Comparison of ENCODE assay signal across 1 cellular context in the genomic region with DNA sequence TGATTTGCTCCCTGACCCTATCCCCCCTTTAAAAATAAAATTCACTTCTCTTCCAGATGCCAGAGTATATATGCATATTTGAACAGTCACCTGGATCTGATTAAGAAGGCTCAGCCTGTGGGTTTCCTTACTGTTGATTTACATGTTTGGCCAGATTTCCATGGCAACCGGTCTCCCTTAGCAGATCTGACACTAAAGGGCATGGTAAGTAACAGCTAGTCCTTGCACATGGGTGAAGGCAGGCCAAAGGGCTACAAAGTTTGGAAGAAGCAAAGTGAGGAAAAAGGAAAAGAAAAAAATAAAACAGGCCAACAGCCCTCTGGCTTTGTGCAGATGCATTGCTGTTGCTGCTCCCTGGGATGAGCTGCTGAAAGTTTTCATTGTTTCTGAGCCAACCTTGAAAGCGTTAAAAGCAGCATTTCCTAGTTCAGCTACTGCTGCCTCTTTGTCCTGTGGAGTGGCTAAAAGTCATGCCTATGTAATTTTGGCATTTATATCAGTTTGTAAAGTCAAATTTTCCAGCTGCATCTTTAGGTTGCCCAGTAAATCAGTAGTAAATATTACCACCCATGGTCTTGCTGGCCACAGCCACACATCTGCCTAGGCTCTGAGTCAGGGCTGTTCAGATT.
TF ChIP-seq lines count a peak whose summit lies in the region.

No MANE protein-coding gene starts in this region.

TF ChIP-seq in HepG2, 621 proteins besides CTCF, POLR2A, EP300 and RAD21 (continued from another document and continues in another):
- TF ChIP-seq AFF4 (CRISPR knock-in tag; IDR thresholded peaks at IDR 0.05) (no peak), STAT5B (CRISPR knock-in tag; IDR thresholded peaks at IDR 0.05) (no peak), ZNF232 (CRISPR knock-in tag; IDR thresholded peaks at IDR 0.05; ENCODE audit: borderline replicate concordance) (no peak), ZNF569 (CRISPR knock-in tag; IDR thresholded peaks at IDR 0.05; ENCODE audit: borderline replicate concordance) (no peak), ZNF552 (CRISPR knock-in tag; IDR thresholded peaks at IDR 0.05; ENCODE audit: borderline replicate concordance) (no peak), ZNF562 (CRISPR knock-in tag; IDR thresholded peaks at IDR 0.05; ENCODE audit: borderline replicate concordance) (no peak), ZNF7 (CRISPR knock-in tag; IDR thresholded peaks at IDR 0.05) (peak; percentile 15; the same call in 1 of the 2 replicates), HDAC1 (CRISPR knock-in tag; IDR thresholded peaks at IDR 0.05) (0 out of 2 replicates have a peak, but pooled peaks have one; percentile 22), XRCC5 (optimal IDR thresholded peaks at IDR 0.05; ENCODE audit: low read length) (no peak), RFX3 (CRISPR knock-in tag; IDR thresholded peaks at IDR 0.05) (peak; percentile 71), MEIS1 (CRISPR knock-in tag; IDR thresholded peaks at IDR 0.05; ENCODE audit: borderline replicate concordance) (no peak), PAXIP1 (CRISPR knock-in tag; conservative IDR thresholded peaks at IDR 0.05) (no peak), ZNF672 (CRISPR knock-in tag; IDR thresholded peaks at IDR 0.05) (no peak), HMG20B (CRISPR knock-in tag; conservative IDR thresholded peaks at IDR 0.05) (no peak), ZNF382 (CRISPR knock-in tag; IDR thresholded peaks at IDR 0.05; ENCODE audit: borderline replicate concordance) (no peak), KLF15 (CRISPR knock-in tag; IDR thresholded peaks at IDR 0.05; ENCODE audit: borderline replicate concordance) (no peak), HBP1 (CRISPR knock-in tag; IDR thresholded peaks at IDR 0.05; ENCODE audit: low read depth) (no peak), PHF21A (CRISPR knock-in tag; IDR thresholded peaks at IDR 0.05) (no peak), ZNF780A (CRISPR knock-in tag; IDR thresholded peaks at IDR 0.05) (no peak), CEBPG (CRISPR knock-in tag; IDR thresholded peaks at IDR 0.05) (no peak), ARID2 (CRISPR knock-in tag; IDR thresholded peaks at IDR 0.05; ENCODE audit: borderline replicate concordance) (no peak), ZNF619 (CRISPR knock-in tag; IDR thresholded peaks at IDR 0.05) (no peak)
- TF ChIP-seq, protein P1, sequence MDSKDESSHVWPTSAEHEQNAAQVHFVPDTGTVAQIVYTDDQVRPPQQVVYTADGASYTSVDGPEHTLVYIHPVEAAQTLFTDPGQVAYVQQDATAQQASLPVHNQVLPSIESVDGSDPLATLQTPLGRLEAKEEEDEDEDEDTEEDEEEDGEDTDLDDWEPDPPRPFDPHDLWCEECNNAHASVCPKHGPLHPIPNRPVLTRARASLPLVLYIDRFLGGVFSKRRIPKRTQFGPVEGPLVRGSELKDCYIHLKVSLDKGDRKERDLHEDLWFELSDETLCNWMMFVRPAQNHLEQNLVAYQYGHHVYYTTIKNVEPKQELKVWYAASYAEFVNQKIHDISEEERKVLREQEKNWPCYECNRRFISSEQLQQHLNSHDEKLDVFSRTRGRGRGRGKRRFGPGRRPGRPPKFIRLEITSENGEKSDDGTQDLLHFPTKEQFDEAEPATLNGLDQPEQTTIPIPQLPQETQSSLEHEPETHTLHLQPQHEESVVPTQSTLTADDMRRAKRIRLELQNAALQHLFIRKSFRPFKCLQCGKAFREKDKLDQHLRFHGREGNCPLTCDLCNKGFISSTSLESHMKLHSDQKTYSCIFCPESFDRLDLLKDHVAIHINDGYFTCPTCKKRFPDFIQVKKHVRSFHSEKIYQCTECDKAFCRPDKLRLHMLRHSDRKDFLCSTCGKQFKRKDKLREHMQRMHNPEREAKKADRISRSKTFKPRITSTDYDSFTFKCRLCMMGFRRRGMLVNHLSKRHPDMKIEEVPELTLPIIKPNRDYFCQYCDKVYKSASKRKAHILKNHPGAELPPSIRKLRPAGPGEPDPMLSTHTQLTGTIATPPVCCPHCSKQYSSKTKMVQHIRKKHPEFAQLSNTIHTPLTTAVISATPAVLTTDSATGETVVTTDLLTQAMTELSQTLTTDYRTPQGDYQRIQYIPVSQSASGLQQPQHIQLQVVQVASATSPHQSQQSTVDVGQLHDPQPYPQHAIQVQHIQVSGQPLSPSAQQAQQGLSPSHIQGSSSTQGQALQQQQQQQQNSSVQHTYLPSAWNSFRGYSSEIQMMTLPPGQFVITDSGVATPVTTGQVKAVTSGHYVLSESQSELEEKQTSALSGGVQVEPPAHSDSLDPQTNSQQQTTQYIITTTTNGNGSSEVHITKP (CRISPR knock-in tag; IDR thresholded peaks at IDR 0.05; ENCODE audit: low read depth), result no peak
- TF ChIP-seq, protein P2, sequence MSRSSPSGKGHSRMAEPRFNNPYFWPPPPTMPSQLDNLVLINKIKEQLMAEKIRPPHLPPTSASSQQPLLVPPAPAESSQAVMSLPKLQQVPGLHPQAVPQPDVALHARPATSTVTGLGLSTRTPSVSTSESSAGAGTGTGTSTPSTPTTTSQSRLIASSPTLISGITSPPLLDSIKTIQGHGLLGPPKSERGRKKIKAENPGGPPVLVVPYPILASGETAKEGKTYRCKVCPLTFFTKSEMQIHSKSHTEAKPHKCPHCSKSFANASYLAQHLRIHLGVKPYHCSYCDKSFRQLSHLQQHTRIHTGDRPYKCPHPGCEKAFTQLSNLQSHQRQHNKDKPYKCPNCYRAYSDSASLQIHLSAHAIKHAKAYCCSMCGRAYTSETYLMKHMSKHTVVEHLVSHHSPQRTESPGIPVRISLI (CRISPR knock-in tag; IDR thresholded peaks at IDR 0.05; ENCODE audit: borderline replicate concordance), result no peak
- TF ChIP-seq, protein P3, sequence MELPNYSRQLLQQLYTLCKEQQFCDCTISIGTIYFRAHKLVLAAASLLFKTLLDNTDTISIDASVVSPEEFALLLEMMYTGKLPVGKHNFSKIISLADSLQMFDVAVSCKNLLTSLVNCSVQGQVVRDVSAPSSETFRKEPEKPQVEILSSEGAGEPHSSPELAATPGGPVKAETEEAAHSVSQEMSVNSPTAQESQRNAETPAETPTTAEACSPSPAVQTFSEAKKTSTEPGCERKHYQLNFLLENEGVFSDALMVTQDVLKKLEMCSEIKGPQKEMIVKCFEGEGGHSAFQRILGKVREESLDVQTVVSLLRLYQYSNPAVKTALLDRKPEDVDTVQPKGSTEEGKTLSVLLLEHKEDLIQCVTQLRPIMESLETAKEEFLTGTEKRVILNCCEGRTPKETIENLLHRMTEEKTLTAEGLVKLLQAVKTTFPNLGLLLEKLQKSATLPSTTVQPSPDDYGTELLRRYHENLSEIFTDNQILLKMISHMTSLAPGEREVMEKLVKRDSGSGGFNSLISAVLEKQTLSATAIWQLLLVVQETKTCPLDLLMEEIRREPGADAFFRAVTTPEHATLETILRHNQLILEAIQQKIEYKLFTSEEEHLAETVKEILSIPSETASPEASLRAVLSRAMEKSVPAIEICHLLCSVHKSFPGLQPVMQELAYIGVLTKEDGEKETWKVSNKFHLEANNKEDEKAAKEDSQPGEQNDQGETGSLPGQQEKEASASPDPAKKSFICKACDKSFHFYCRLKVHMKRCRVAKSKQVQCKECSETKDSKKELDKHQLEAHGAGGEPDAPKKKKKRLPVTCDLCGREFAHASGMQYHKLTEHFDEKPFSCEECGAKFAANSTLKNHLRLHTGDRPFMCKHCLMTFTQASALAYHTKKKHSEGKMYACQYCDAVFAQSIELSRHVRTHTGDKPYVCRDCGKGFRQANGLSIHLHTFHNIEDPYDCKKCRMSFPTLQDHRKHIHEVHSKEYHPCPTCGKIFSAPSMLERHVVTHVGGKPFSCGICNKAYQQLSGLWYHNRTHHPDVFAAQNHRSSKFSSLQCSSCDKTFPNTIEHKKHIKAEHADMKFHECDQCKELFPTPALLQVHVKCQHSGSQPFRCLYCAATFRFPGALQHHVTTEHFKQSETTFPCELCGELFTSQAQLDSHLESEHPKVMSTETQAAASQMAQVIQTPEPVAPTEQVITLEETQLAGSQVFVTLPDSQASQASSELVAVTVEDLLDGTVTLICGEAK (IDR thresholded peaks at IDR 0.05), result no peak
- TF ChIP-seq, protein P3 (CRISPR knock-in tag; IDR thresholded peaks at IDR 0.05), result no peak
